Comparison of ENCODE assay signal across 16 cellular contexts in the genomic region with DNA sequence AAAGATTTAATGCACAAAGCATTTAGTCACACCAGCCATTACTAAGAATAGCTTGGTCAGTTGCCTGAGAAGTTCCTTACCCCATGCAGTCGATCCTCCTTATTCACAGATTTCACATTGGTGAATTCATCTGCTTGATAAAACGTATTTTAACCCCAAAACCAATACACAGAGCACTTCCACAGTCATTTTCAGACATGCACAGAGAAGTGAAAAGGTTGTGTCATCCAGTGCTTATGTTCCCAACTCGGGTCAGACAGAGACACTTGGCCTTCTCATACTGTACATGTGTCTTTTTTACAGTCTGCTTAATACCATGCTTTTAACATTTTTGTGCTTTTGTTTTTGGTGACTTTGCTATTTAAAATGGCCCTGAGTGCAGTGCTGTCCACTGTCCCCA.
"Had no signal": no experiment of that assay in that cellular context is flagged by ENCODE, and none has a peak within 500 bp of the region (broad histone marks: within the 10 kb centered on the region; RNA-seq: fewer than 3 reads in every experiment).

No MANE protein-coding gene starts in this region.

- H3K9me3 ChIP-seq: tibial artery had no signal

- H3K4me3 Mint-ChIP-seq: activated CD8-positive, alpha-beta memory T cell treated with anti-CD3 and anti-CD28 coated beads, Interleukin-2, amount 10 ng/mL, durations not matched to agents 7 days and 5 days; activated naive CD8-positive, alpha-beta T cell treated with anti-CD3 and anti-CD28 coated beads, Interleukin-2, amount 50 U/mL, for 24 hours; activated T-cell treated with anti-CD3 and anti-CD28 coated beads, Interleukin-2, amount 50 U/mL, for 4 hours; brain; dendritic cell treated with granulocyte-macrophage colony-stimulating factor and Interleukin-4, amounts not matched to agents 40 ng/mL and 50 ng/mL, for 4 days; endodermal cell; nephron progenitor cell had no signal

- DNase-seq: activated CD4-positive, alpha-beta T cell treated with anti-CD3 and anti-CD28 coated beads, Interleukin-2, amount 50 U/mL, for 4 hours; activated CD4-positive, CD25-positive, alpha-beta regulatory T cell; activated CD8-positive, alpha-beta memory T cell treated with anti-CD3 and anti-CD28 coated beads, Interleukin-2, amount 10 ng/mL, durations not matched to agents 7 days and 5 days; activated naive CD8-positive, alpha-beta T cell treated with anti-CD3 and anti-CD28 coated beads, Interleukin-2, amount 50 U/mL, for 24 hours; activated T-cell treated with anti-CD3 and anti-CD28 coated beads, Interleukin-2, amount 50 U/mL, for 4 hours; endodermal cell; foreskin fibroblast; glutamatergic neuron; left cardiac atrium; nephron progenitor cell; stimulated activated CD4-positive, alpha-beta T cell treated with anti-CD3 and anti-CD28 coated beads, Interleukin-15, amount 100 ng/mL, for 24 hours; stimulated activated CD4-positive, alpha-beta T cell treated with anti-CD3 and anti-CD28 coated beads, Interleukin-4, amount 100 ng/mL, for 4 hours; tibial artery had no signal

- H3K27ac ChIP-seq: tibial artery had no signal

- H3K4me3 ChIP-seq: lung, tibial artery had no signal

- H3K27me3 ChIP-seq: tibial artery had no signal

- ATAC-seq: activated CD8-positive, alpha-beta memory T cell treated with anti-CD3 and anti-CD28 coated beads, Interleukin-2, amount 10 ng/mL, durations not matched to agents 7 days and 5 days; activated naive CD8-positive, alpha-beta T cell treated with anti-CD3 and anti-CD28 coated beads, Interleukin-2, amount 50 U/mL, for 24 hours; activated T-cell treated with anti-CD3 and anti-CD28 coated beads, Interleukin-2, amount 50 U/mL, for 4 hours had no signal

- H3K27me3 Mint-ChIP-seq: activated CD8-positive, alpha-beta memory T cell treated with anti-CD3 and anti-CD28 coated beads, Interleukin-2, amount 10 ng/mL, durations not matched to agents 7 days and 5 days; activated naive CD8-positive, alpha-beta T cell treated with anti-CD3 and anti-CD28 coated beads, Interleukin-2, amount 50 U/mL, for 24 hours; brain; dendritic cell treated with granulocyte-macrophage colony-stimulating factor and Interleukin-4, amounts not matched to agents 40 ng/mL and 50 ng/mL, for 4 days had no signal

- H3K9me3 Mint-ChIP-seq: activated naive CD8-positive, alpha-beta T cell treated with anti-CD3 and anti-CD28 coated beads, Interleukin-2, amount 50 U/mL, for 24 hours; activated T-cell treated with anti-CD3 and anti-CD28 coated beads, Interleukin-2, amount 50 U/mL, for 4 hours; brain; dendritic cell treated with granulocyte-macrophage colony-stimulating factor and Interleukin-4, amounts not matched to agents 40 ng/mL and 50 ng/mL, for 4 days; endodermal cell; nephron progenitor cell had no signal

- H3K27ac Mint-ChIP-seq: activated CD8-positive, alpha-beta memory T cell treated with anti-CD3 and anti-CD28 coated beads, Interleukin-2, amount 10 ng/mL, durations not matched to agents 7 days and 5 days; activated naive CD8-positive, alpha-beta T cell treated with anti-CD3 and anti-CD28 coated beads, Interleukin-2, amount 50 U/mL, for 24 hours; endodermal cell; nephron progenitor cell had no signal
